8 cellular contexts compared by ENCODE assay signal in the genomic region with DNA sequence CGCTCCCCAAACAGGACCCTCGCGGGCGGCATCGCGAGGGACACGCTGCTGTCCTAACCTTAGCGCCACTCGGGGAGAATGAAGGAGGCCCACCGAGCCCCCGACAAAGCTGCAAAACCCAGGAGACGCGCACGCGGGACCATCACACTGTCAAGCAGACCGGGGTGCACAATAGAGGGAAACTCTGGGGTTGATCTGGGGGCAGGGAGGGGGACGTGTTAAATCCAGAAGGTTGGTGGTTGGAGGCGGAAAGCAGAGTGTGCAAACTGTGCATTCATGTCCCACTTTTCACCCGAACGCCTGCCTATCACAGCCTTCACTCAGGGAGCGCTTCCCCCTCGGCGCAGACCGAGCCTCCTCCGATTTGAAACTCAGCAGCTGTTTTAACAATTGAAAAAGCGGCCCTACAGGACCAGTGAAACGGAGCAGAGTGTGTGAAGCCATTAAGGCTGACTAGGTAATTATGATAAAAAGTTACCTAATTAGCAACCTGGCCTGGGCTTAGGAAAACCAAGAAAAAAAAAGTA. TPM values are rescaled to one million over a fixed set of nuclear protein-coding genes. Genes with fewer than 3 reads are reported as not detected.
DNase-seq lines count a peak whose midpoint lies in the region; ATAC-seq lines count a peak whose summit lies in the region.

No MANE protein-coding gene starts in this region.

- peaks cover 31% of the 10 kb centered on the region for H3K4me1 Mint-ChIP-seq in activated naive CD4-positive, alpha-beta T cell treated with anti-CD3 and anti-CD28 coated beads, Interleukin-2, amount 10 ng/mL, durations not matched to agents 7 days and 5 days

- peak overlapping the region; percentile 29 for H3K27ac Mint-ChIP-seq in activated naive CD4-positive, alpha-beta T cell treated with anti-CD3 and anti-CD28 coated beads, Interleukin-2, amount 10 ng/mL, durations not matched to agents 7 days and 5 days

- no peak for ATAC-seq in GM21786 (IDR thresholded peaks at IDR 0.05; ENCODE audit: unreplicated experiment)

- peaks cover 10% of the 10 kb centered on the region for H3K4me1 ChIP-seq in iPS-15b (ENCODE audit: control insufficient read depth, insufficient read depth, low read length)

- CTCF ChIA-PET in activated naive CD4-positive, alpha-beta T cell treated with anti-CD3 and anti-CD28 coated beads, Interleukin-2, amount 10 ng/mL, durations not matched to agents 7 days and 5 days (lab: Charles Lee), result interaction anchor here (0.5 to 0.9 kb wide), 2 partner anchors 103 to 119 kb away, joined by 3 read pairs; no protein-coding TSS in a partner anchor

- no peaks in the 10 kb centered on the region for H3K36me3 Mint-ChIP-seq in activated naive CD4-positive, alpha-beta T cell treated with anti-CD3 and anti-CD28 coated beads, Interleukin-2, amount 10 ng/mL, durations not matched to agents 7 days and 5 days

- H3K4me3 ChIP-seq in iPS-15b (ENCODE audit: low read depth, low read length) (peak overlapping the region; percentile 79), skin epidermis (peak overlapping the region; percentile 27 to 55 (median 47))

- H3K9me3 Mint-ChIP-seq in activated naive CD4-positive, alpha-beta T cell treated with anti-CD3 and anti-CD28 coated beads, Interleukin-2, amount 10 ng/mL, durations not matched to agents 7 days and 5 days, result no peaks in the 10 kb centered on the region

- H3K36me3 ChIP-seq in iPS-15b (ENCODE audit: control insufficient read depth, insufficient read depth, low read length), result no peaks in the 10 kb centered on the region

- peak overlapping the region in 3 of 21 experiments; percentile 6 to 55 (median 12) for H3K27ac ChIP-seq in skin epidermis

- in situ Hi-C loops in G401 (cut with HindIII; ENCODE audit: low sequenced_read_pairs), result no loop called here

- H3K4me3 Mint-ChIP-seq in activated naive CD4-positive, alpha-beta T cell treated with anti-CD3 and anti-CD28 coated beads, Interleukin-2, amount 10 ng/mL, durations not matched to agents 7 days and 5 days, result peak overlapping the region; percentile 78

- DNase-seq in activated CD4-positive, alpha-beta T cell treated with anti-CD3 and anti-CD28 coated beads for 48 hours, result peak; percentile 8
- DNase-seq in activated CD4-positive, alpha-beta T cell treated with anti-CD3 and anti-CD28 coated beads for 1 hour, result no peak
- DNase-seq in activated naive CD4-positive, alpha-beta T cell treated with anti-CD3 and anti-CD28 coated beads, Interleukin-2, amount 10 ng/mL, durations not matched to agents 7 days and 5 days, result peak; percentile 24
- DNase-seq in G401 (ENCODE audit: low spot score) (no peak), 8988T (no peak)

- H3K9ac ChIP-seq in iPS-15b (ENCODE audit: low read depth, low read length), result no peak overlapping the region

- peaks cover 64% of the 10 kb centered on the region for H3K27me3 Mint-ChIP-seq in activated naive CD4-positive, alpha-beta T cell treated with anti-CD3 and anti-CD28 coated beads, Interleukin-2, amount 10 ng/mL, durations not matched to agents 7 days and 5 days

- no peaks in the 10 kb centered on the region for H3K9me3 ChIP-seq in iPS-15b (ENCODE audit: control insufficient read depth, insufficient read depth, low read length)

- H3K27me3 ChIP-seq in iPS-15b (ENCODE audit: control insufficient read depth, insufficient read depth, low read length), result peaks cover 56% of the 10 kb centered on the region

RNA-seq across cellular contexts. Expression of gene NDNF, which starts 0.6 kb away (rescaled TPM):
- not detected in 2 replicates for total RNA-seq in G401 (2014; rRNA removed; shearing (Covaris generic))

Comparison
In these comparisons a context has a peak if more than half of its experiments do, and no peak if none do; other contexts are left out.
1. DNase-seq: peak in activated CD4-positive, alpha-beta T cell treated with anti-CD3 and anti-CD28 coated beads for 48 hours (single experiment) and activated naive CD4-positive, alpha-beta T cell treated with anti-CD3 and anti-CD28 coated beads, Interleukin-2, amount 10 ng/mL, durations not matched to agents 7 days and 5 days (single experiment); none in activated CD4-positive, alpha-beta T cell treated with anti-CD3 and anti-CD28 coated beads for 1 hour (single experiment), G401 (single experiment) and 8988T (single experiment).